ENCODE assay signal across 8 cellular contexts in genomic region chr11:45982656-45983470, GRCh38.
A peak's percentile ranks its signal among the peaks of the same experiment; 100 is the strongest.
DNase-seq lines count a peak whose midpoint lies in the region; ATAC-seq, FAIRE-seq and TF ChIP-seq lines count a peak whose summit lies in the region.

No MANE protein-coding gene starts in this region.

- TF ChIP-seq EP300 in esophagus muscularis mucosa (IDR thresholded peaks at IDR 0.05) = no peak

- intact Hi-C loops in esophagus muscularis mucosa (cut with DNase I) = no loop called here

- peaks cover 34% of the 10 kb centered on the region for H3K4me1 Mint-ChIP-seq in nephron progenitor cell

- WGBS in esophagus muscularis mucosa = 50% methylated on average over 8 of the region's 8 CpGs
- WGBS in small intestine, 3 donors = 60 to 82% (median 74%) methylated on average over 8 of the region's 8 CpGs

- H3K27ac Mint-ChIP-seq in nephron progenitor cell = peak overlapping the region; percentile 1

- H3K4me3 Mint-ChIP-seq in nephron progenitor cell = peak overlapping the region; percentile 45

- DNase-seq in ELR (ENCODE audit: low read depth) (peak; percentile 79), NCI-H524 treated with DMSO at 0.1 percent for 48 hours (lab: John Stamatoyannopoulos, UW) (peak; percentile 75), dermis blood vessel endothelial cell (peak; percentile 83), nephron progenitor cell (peak; percentile 42), KG1 (lab: John Stamatoyannopoulos, UW) (no peak), esophagus muscularis mucosa (ENCODE audit: extremely low spot score) (no peak), small intestine (no peak)

- H3K4me1 ChIP-seq in esophagus muscularis mucosa = peaks cover 28 to 42% (median 33%) of the 10 kb centered on the region in 4 donors
- H3K4me1 ChIP-seq in small intestine (ENCODE audit: control insufficient read depth in 2 of 2, insufficient read depth in 1 of 2, low read depth in 1 of 2, low read length in 1 of 2) = no peaks in the 10 kb centered on the region

- no peak for ATAC-seq in GM19463 (IDR thresholded peaks at IDR 0.05; ENCODE audit: unreplicated experiment)

- peaks cover 17% of the 10 kb centered on the region for H3K36me3 Mint-ChIP-seq in nephron progenitor cell (ENCODE audit: low read depth)

- H3K27me3 Mint-ChIP-seq in nephron progenitor cell (ENCODE audit: low read depth, poor library complexity) = no peaks in the 10 kb centered on the region

- H3K36me3 ChIP-seq in esophagus muscularis mucosa (peaks cover 10 to 20% (median 17%) of the 10 kb centered on the region in 4 donors), small intestine (ENCODE audit: control insufficient read depth in 2 of 2, insufficient read depth in 2 of 2, low read length in 2 of 2) (no peaks in the 10 kb centered on the region)

- H3K4me3 ChIP-seq in esophagus muscularis mucosa (no peak overlapping the region), small intestine (ENCODE audit: low read depth in 1 of 2, low read length in 2 of 2) (no peak overlapping the region)

- no peak for FAIRE-seq in small intestine (lab: Jason Lieb, UNC)

- H3K9me3 Mint-ChIP-seq in nephron progenitor cell = no peaks in the 10 kb centered on the region

- H3K9me3 ChIP-seq in esophagus muscularis mucosa (no peaks in the 10 kb centered on the region), small intestine (ENCODE audit: control insufficient read depth, low read depth) (no peaks in the 10 kb centered on the region)

- H3K27ac ChIP-seq in esophagus muscularis mucosa (replicated peaks in 1 of 4) (no peak overlapping the region), small intestine (ENCODE audit: low read depth in 1 of 2, low read length in 1 of 2) (no peak overlapping the region)

- TF ChIP-seq POLR2A in esophagus muscularis mucosa (IDR thresholded peaks at IDR 0.05; ENCODE audit: low read depth) = no peak

- H3K27me3 ChIP-seq in esophagus muscularis mucosa (no peaks in the 10 kb centered on the region), small intestine (ENCODE audit: control insufficient read depth in 2 of 2, insufficient read depth in 2 of 2, low read length in 2 of 2) (no peaks in the 10 kb centered on the region)

- TF ChIP-seq CTCF in nephron progenitor cell (IDR thresholded peaks at IDR 0.05) = no peak
- no peak for TF ChIP-seq CTCF in esophagus muscularis mucosa (IDR thresholded peaks at IDR 0.05)

Comparison
In these comparisons a context has a peak if more than half of its experiments do, and no peak if none do; other contexts are left out.
1. DNase-seq: peak in ELR (single experiment), NCI-H524 treated with DMSO at 0.1 percent for 48 hours (single experiment), dermis blood vessel endothelial cell (single experiment) and nephron progenitor cell (single experiment); none in KG1 (single experiment), esophagus muscularis mucosa (single experiment) and small intestine (single experiment).